21 cellular contexts compared by ENCODE assay signal in the genomic region with DNA sequence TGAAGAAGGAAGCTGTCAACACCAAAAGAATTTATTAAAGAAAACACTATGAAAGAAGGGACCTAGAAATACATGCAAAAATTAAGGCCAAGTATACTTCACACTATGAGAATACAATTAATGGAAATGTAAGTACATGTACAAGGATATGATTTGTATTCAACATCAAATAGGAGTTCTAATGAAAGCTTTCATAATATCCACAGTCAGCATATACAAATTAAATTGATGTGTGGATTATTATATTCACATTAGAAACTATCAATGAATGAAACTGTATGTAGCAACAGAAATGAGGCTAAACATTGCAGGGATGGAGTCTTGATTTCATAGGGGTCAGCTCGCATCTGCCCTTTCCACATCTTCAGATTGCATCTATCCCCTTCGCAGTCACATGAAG.
DNase-seq lines count a peak whose midpoint lies in the region; ATAC-seq, FAIRE-seq and TF ChIP-seq lines count a peak whose summit lies in the region.
"Had no signal": no experiment of that assay in that cellular context is flagged by ENCODE, and none has a peak within 500 bp of the region (broad histone marks: within the 10 kb centered on the region; RNA-seq: fewer than 3 reads in every experiment).

No MANE protein-coding gene starts in this region.

- H3K9me3 ChIP-seq in A549 (no peaks in the 10 kb centered on the region), IMR-90 (ENCODE audit: control insufficient read depth, insufficient read depth, low read length) (peaks cover 13% of the 10 kb centered on the region; the same call in 1 of the 2 replicates), left ventricle myocardium inferior (replicated peaks) (no peaks in the 10 kb centered on the region)
- H3K9me3 ChIP-seq: BLaER1 treated with 17β-estradiol and CSF1 and Interleukin-3, amounts not matched to agents 10 nM and 100 nM; Caco-2 had no signal

- CTCF ChIA-PET in A549 (lab: Yijun Ruan, JAX) (no interaction called here), IMR-90 (lab: Yijun Ruan, JAX) (no interaction called here)

- H3K4ac ChIP-seq in IMR-90 (ENCODE audit: low read depth, low read length) = no peak overlapping the region

- H3K4me1 ChIP-seq in A549 (no peaks in the 10 kb centered on the region), IMR-90 (ENCODE audit: control insufficient read depth, insufficient read depth, low read length) (no peaks in the 10 kb centered on the region), left ventricle myocardium inferior (no peaks in the 10 kb centered on the region)
- H3K4me1 ChIP-seq: BLaER1 treated with 17β-estradiol and CSF1 and Interleukin-3, amounts not matched to agents 10 nM and 100 nM had no signal

- no peak overlapping the region for H2AK5ac ChIP-seq in IMR-90 (ENCODE audit: low read depth, low read length)

- no peak overlapping the region for H3K27ac ChIP-seq in A549
- H3K27ac ChIP-seq in IMR-90 (ENCODE audit: insufficient read depth, low read length) = no peak overlapping the region
- no peak overlapping the region for H3K27ac ChIP-seq in left ventricle myocardium inferior (replicated peaks)
- H3K27ac ChIP-seq: BLaER1 treated with 17β-estradiol and CSF1 and Interleukin-3, amounts not matched to agents 10 nM and 100 nM; C4-2B had no signal

- TF ChIP-seq CTCF in A549 (IDR thresholded peaks at IDR 0.05) (no peak), IMR-90 (conservative IDR thresholded peaks at IDR 0.05; ENCODE audit: low read depth, low read length) (no peak), left ventricle myocardium inferior (IDR thresholded peaks at IDR 0.05; ENCODE audit: borderline replicate concordance) (no peak)

- POLR2A ChIA-PET in A549 (lab: Yijun Ruan, JAX) (no interaction called here), IMR-90 (lab: Charles Lee; ENCODE audit: unreplicated experiment) (no interaction called here)

- no peak overlapping the region for H4K8ac ChIP-seq in IMR-90 (ENCODE audit: low read depth in 2 of 2, low read length in 2 of 2)

- H3K9ac ChIP-seq in IMR-90 (ENCODE audit: low read depth, low read length) = no peak overlapping the region
- H3K9ac ChIP-seq: BLaER1 treated with 17β-estradiol and CSF1 and Interleukin-3, amounts not matched to agents 10 nM and 100 nM had no signal

- no peak overlapping the region for H3K56ac ChIP-seq in IMR-90 (ENCODE audit: extremely low read depth, insufficient read depth, low read length)

- H2BK20ac ChIP-seq in IMR-90 (ENCODE audit: low read depth, low read length) = no peak overlapping the region

- H2AK9ac ChIP-seq in IMR-90 (replicated peaks; ENCODE audit: low read depth, low read length, poor library complexity) = no peak overlapping the region

- TF ChIP-seq POLR2A in A549 (IDR thresholded peaks at IDR 0.05; ENCODE audit: low read length) = no peak
- TF ChIP-seq POLR2A in IMR-90 (IDR thresholded peaks at IDR 0.05; ENCODE audit: low read depth, low read length) = no peak

- no peak for FAIRE-seq in A549 (lab: Jason Lieb, UNC)
- FAIRE-seq: A204.1, D721Med, G401.6, GM12891, GM19239 had no signal

- ATAC-seq in A549 (no peak), IMR-90 (ENCODE audit: low read depth) (no peak), left lobe of liver (no peak)
- ATAC-seq: CD8-positive, alpha-beta T cell had no signal

- H3K18ac ChIP-seq in IMR-90 (ENCODE audit: low read depth, low read length) = no peak overlapping the region

- H3K9me1 ChIP-seq in IMR-90 (ENCODE audit: insufficient read depth, low read length) = no peaks in the 10 kb centered on the region

- H4K5ac ChIP-seq in IMR-90 (ENCODE audit: low read depth, low read length) = no peak overlapping the region

- dilution Hi-C loops in IMR-90 (cut with HindIII; ENCODE audit: low sequenced_read_pairs, unreplicated experiment) = no loop called here

- no peak overlapping the region for H2AFZ ChIP-seq in IMR-90 (replicated peaks; ENCODE audit: low read length, poor library complexity)

- no peak overlapping the region for H2BK5ac ChIP-seq in IMR-90 (ENCODE audit: low read depth, low read length, poor library complexity, severe bottlenecking)

- no peak overlapping the region for H3K4me3 ChIP-seq in A549
- no peak overlapping the region for H3K4me3 ChIP-seq in IMR-90 (ENCODE audit: insufficient read depth, low read depth, low read length)
- no peak overlapping the region for H3K4me3 ChIP-seq in left ventricle myocardium inferior
- H3K4me3 ChIP-seq: BLaER1 treated with 17β-estradiol and CSF1 and Interleukin-3, amounts not matched to agents 10 nM and 100 nM had no signal

- intact Hi-C loops in IMR-90 (cut with micrococcal nuclease) = no loop called here
- intact Hi-C loops in left ventricle myocardium inferior (cut with micrococcal nuclease) = no loop called here

- no peaks in the 10 kb centered on the region for H3K79me1 ChIP-seq in IMR-90 (ENCODE audit: low read depth in 1 of 2, low read length in 2 of 2)

- in situ Hi-C loops in IMR-90 (cut with MboI; ENCODE audit: low sequenced_read_pairs) = no loop called here

- H3K14ac ChIP-seq in IMR-90 (replicated peaks; ENCODE audit: low read depth, low read length) = no peak overlapping the region

- DNase-seq in A549 (ENCODE audit: low read depth in 1 of 2, low spot score in 1 of 2) (no peak), IMR-90 (no peak), left kidney (ENCODE audit: low read depth, low spot score) (peak; percentile 11), left ventricle myocardium inferior (no peak), left lobe of liver (ENCODE audit: low spot score) (no peak)
- DNase-seq in activated CD4-positive, alpha-beta T cell treated with anti-CD3 and anti-CD28 coated beads, Interleukin-2, amount 50 U/mL, for 1 hour = no peak
- DNase-seq: 8988T; AML-193; Caco-2; Calu3; CD4-positive, alpha-beta T cell; CD8-positive, alpha-beta T cell; DMS79 treated with DMSO at 0.1 percent for 48 hours; GF-D8 had no signal

- no TSS peak for BruUV-seq in IMR-90 (replicated peaks; lab: Mats Ljungman, UMichigan)

- no peaks in the 10 kb centered on the region for H3K36me3 ChIP-seq in IMR-90 (ENCODE audit: control insufficient read depth, insufficient read depth, low read length)
- H3K36me3 ChIP-seq in left ventricle myocardium inferior = no peaks in the 10 kb centered on the region
- H3K36me3 ChIP-seq: BLaER1 treated with 17β-estradiol and CSF1 and Interleukin-3, amounts not matched to agents 10 nM and 100 nM had no signal

- H3K23ac ChIP-seq in IMR-90 (ENCODE audit: low read depth, low read length) = no peak overlapping the region

- no peak overlapping the region for H2BK15ac ChIP-seq in IMR-90 (ENCODE audit: low read depth, low read length)

- H3K27me3 ChIP-seq in IMR-90 (ENCODE audit: control insufficient read depth, insufficient read depth, low read length) = no peaks in the 10 kb centered on the region
- no peaks in the 10 kb centered on the region for H3K27me3 ChIP-seq in left ventricle myocardium inferior (ENCODE audit: low read depth)
- H3K27me3 ChIP-seq: BLaER1 treated with 17β-estradiol and CSF1 and Interleukin-3, amounts not matched to agents 10 nM and 100 nM had no signal

- H4K20me1 ChIP-seq in IMR-90 (ENCODE audit: insufficient read depth, low read length) = no peaks in the 10 kb centered on the region
- H4K20me1 ChIP-seq: BLaER1 treated with 17β-estradiol and CSF1 and Interleukin-3, amounts not matched to agents 10 nM and 100 nM had no signal

- TF ChIP-seq RAD21 in A549 (conservative IDR thresholded peaks at IDR 0.05 in 1 of 2, IDR thresholded peaks at IDR 0.05 in 1 of 2) = no peak
- TF ChIP-seq RAD21 in IMR-90 (IDR thresholded peaks at IDR 0.05; ENCODE audit: low read length) = no peak

- no peak overlapping the region for H4K91ac ChIP-seq in IMR-90 (ENCODE audit: insufficient read depth, low read depth, low read length)

- no peak for TF ChIP-seq EP300 in A549 (IDR thresholded peaks at IDR 0.05)

- WGBS in A549 (ENCODE audit: missing lambda C conversion rate) = 47% methylated on average over 2 of the region's 2 CpGs
- no CpG with 5 or more reads among the region's 2 CpGs for WGBS in IMR-90 (ENCODE audit: extremely low coverage in 2 of 2, insufficient read length in 1 of 2), 2 experiments

- H2BK120ac ChIP-seq in IMR-90 (ENCODE audit: low read depth, low read length) = no peak overlapping the region

- H3K4me2 ChIP-seq in A549 = no peak overlapping the region
- H3K4me2 ChIP-seq in IMR-90 (ENCODE audit: low read depth, low read length) = no peak overlapping the region
- H3K4me2 ChIP-seq: BLaER1 treated with 17β-estradiol and CSF1 and Interleukin-3, amounts not matched to agents 10 nM and 100 nM had no signal

TF ChIP-seq in A549, 52 proteins besides CTCF, POLR2A, EP300 and RAD21 (continues in another document):
- TF ChIP-seq, protein P1, sequence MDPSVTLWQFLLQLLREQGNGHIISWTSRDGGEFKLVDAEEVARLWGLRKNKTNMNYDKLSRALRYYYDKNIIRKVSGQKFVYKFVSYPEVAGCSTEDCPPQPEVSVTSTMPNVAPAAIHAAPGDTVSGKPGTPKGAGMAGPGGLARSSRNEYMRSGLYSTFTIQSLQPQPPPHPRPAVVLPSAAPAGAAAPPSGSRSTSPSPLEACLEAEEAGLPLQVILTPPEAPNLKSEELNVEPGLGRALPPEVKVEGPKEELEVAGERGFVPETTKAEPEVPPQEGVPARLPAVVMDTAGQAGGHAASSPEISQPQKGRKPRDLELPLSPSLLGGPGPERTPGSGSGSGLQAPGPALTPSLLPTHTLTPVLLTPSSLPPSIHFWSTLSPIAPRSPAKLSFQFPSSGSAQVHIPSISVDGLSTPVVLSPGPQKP (IDR thresholded peaks at IDR 0.05; ENCODE audit: low read depth, low read length) = no peak

TF ChIP-seq in IMR-90, 13 proteins besides CTCF, POLR2A, EP300 and RAD21:
- TF ChIP-seq MAFK (IDR thresholded peaks at IDR 0.05; ENCODE audit: low read depth, low read length) = 0 out of 2 replicates have a peak, but pooled peaks have one; percentile 3
- TF ChIP-seq, protein P1 (IDR thresholded peaks at IDR 0.05; ENCODE audit: borderline replicate concordance, low read depth, low read length) = no peak
TF ChIP-seq in IMR-90: peak in this region for 1.
